In the genomic region with DNA sequence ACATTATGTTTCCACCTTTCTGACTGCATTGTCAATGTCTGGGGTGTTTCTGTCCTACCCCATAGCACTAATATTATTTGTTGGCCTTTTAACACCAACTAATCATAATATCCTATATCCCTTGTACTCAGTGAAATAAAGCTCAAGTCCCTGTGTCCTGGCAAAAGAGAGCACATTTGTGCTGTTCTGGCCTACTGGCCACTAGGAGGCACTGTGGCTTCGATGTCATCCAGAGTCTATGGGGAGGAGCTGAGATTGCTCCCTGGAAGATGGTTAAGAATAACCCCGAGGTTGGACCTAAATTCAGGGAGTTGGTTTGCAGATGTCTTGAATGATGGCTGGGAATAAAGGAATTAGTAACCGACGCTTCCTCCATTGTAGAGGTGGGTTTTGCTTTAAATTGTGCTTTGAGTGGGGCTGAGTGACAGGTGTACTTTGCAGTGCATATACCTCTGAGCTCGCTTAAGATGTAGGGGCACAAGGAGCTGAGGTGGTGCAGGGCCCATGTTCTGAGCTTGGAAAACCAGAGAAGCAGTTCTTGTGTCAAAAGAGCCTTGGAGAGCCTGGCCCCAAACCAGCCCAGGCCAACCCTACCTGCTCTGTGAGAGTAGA, we compare ENCODE assay signal across 8 cellular contexts.
DNase-seq lines count a peak whose midpoint lies in the region; ATAC-seq and TF ChIP-seq lines count a peak whose summit lies in the region.

No MANE protein-coding gene starts in this region.

- intact Hi-C loops in mucosa of descending colon (cut with DNase I, micrococcal nuclease): no loop called here

- H3K36me3 ChIP-seq in mucosa of descending colon (ENCODE audit: low read depth): no peaks in the 10 kb centered on the region

- DNase-seq in ELR (ENCODE audit: low read depth): peak; percentile 75
- peak; percentile 36 for DNase-seq in T-helper 9 cell
- peak; percentile 33 for DNase-seq in central memory CD4-positive, alpha-beta T cell
- DNase-seq in mucosa of descending colon: peak in 2 of 3 donors; percentile 67 to 73
- DNase-seq in dedifferentiated amniotic fluid mesenchymal stem cell (ENCODE audit: extremely low spot score): no peak
- DNase-seq in NCI-H1436 (lab: John Stamatoyannopoulos, UW): no peak

- H3K4me1 ChIP-seq in mucosa of descending colon (ENCODE audit: low read depth): no peaks in the 10 kb centered on the region

- peak; percentile 49 for TF ChIP-seq CTCF in mucosa of descending colon (IDR thresholded peaks at IDR 0.05)

- H3K9me3 ChIP-seq in mucosa of descending colon: no peaks in the 10 kb centered on the region

- ATAC-seq in GM21360 (IDR thresholded peaks at IDR 0.05; ENCODE audit: unreplicated experiment): peak; percentile 82
- ATAC-seq in HG03521 (IDR thresholded peaks at IDR 0.05; ENCODE audit: unreplicated experiment): peak; percentile 68
- peak; percentile 83 for ATAC-seq in mucosa of descending colon

- H3K4me3 ChIP-seq in mucosa of descending colon: no peak overlapping the region

Comparison
In these comparisons a context has a peak if more than half of its experiments do, and no peak if none do; other contexts are left out.
1. DNase-seq: peak in ELR (single experiment), T-helper 9 cell (single experiment), central memory CD4-positive, alpha-beta T cell (single experiment) and mucosa of descending colon (2 of 3); none in dedifferentiated amniotic fluid mesenchymal stem cell (single experiment) and NCI-H1436 (single experiment).
2. Peak in every context shown above with its lines, with median percentiles within 50 percentile points of each other: ATAC-seq.